Comparison of ENCODE assay signal across 24 cellular contexts in genomic region chr21:33892853-33893252, GRCh38. TPM values are rescaled to one million over a fixed set of nuclear protein-coding genes. Genes with fewer than 3 reads are reported as not detected.
DNase-seq lines count a peak whose midpoint lies in the region; ATAC-seq and TF ChIP-seq lines count a peak whose summit lies in the region.
"Had no signal": no experiment of that assay in that cellular context is flagged by ENCODE, and none has a peak within 500 bp of the region (broad histone marks: within the 10 kb centered on the region; RNA-seq: fewer than 3 reads in every experiment).

No MANE protein-coding gene starts in this region.

- no peak overlapping the region for H2BK5ac ChIP-seq in H9 (ENCODE audit: insufficient read length, low read length)

- H3K4me3 ChIP-seq in Panc1 (ENCODE audit: low read depth in 2 of 2, low read length in 2 of 2), result no peak overlapping the region
- H3K4me3 ChIP-seq: smooth muscle cell had no signal

- no peak overlapping the region for H4K8ac ChIP-seq in H9 (replicated peaks; ENCODE audit: insufficient read length, low read depth, low read length)

- H3K9me3 Mint-ChIP-seq in H9, result peaks cover 2 to 10% of the 10 kb centered on the region in 2 experiments; a peak in 2 of 5 replicates
- H3K9me3 Mint-ChIP-seq: natural killer cell treated with Interleukin-12 subunit alpha and Interleukin-12 subunit beta and Interleukin-15 and Interleukin-18, amount 100 ng/mL, for 72 hours had no signal

- H3K79me2 ChIP-seq in H9 (ENCODE audit: insufficient read depth, low read length), result no peaks in the 10 kb centered on the region

- TF ChIP-seq CTCF in H9 (conservative IDR thresholded peaks at IDR 0.05) (peak; percentile 69), Panc1 (IDR thresholded peaks at IDR 0.05) (no peak)

- in situ Hi-C loops in Panc1 (cut with HindIII; ENCODE audit: low pct_unique_long_range_greater_than_20kb, low sequenced_read_pairs), result no loop called here

- H3K9me3 ChIP-seq in H9 (ENCODE audit: control insufficient read depth, low read depth, low read length) (no peaks in the 10 kb centered on the region), Panc1 (ENCODE audit: control insufficient read depth, insufficient read depth, low read depth, low read length) (no peaks in the 10 kb centered on the region)
- H3K9me3 ChIP-seq: Caco-2 had no signal

- no peak overlapping the region for H4K91ac ChIP-seq in H9 (ENCODE audit: insufficient read length, low read depth, low read length)

- H2AK5ac ChIP-seq in H9 (ENCODE audit: insufficient read length, low read length), result no peak overlapping the region

- no peaks in the 10 kb centered on the region for H3K23me2 ChIP-seq in H9 (ENCODE audit: insufficient read length, low read depth, low read length, poor library complexity, severe bottlenecking)

- no peak overlapping the region for H3K27ac ChIP-seq in H9 (ENCODE audit: insufficient read length, low read depth, low read length)
- H3K27ac ChIP-seq in Panc1 (ENCODE audit: low read length), result no peak overlapping the region
- H3K27ac ChIP-seq: HL-60, KMS-11 had no signal

- H3K27me3 Mint-ChIP-seq in H9 (ENCODE audit: low read depth), result peaks cover 5% of the 10 kb centered on the region

- no peak overlapping the region for H3K56ac ChIP-seq in H9 (ENCODE audit: insufficient read length, low read depth, low read length)

- WGBS in H9 (ENCODE audit: extremely low coverage, insufficient read length, low lambda C conversion rate), result no CpG with 5 or more reads among the region's 8 CpGs

- no peak overlapping the region for H3T11ph ChIP-seq in H9 (ENCODE audit: low read length)

- H2BK120ac ChIP-seq in H9 (ENCODE audit: low read depth, low read length, poor library complexity, severe bottlenecking), result no peak overlapping the region

- H3K36me3 ChIP-seq in Panc1 (ENCODE audit: control insufficient read depth, insufficient read depth, low read length), result no peaks in the 10 kb centered on the region

- no peak overlapping the region for H2AFZ ChIP-seq in H9 (ENCODE audit: low read length)

- H3K9ac ChIP-seq in H9 (ENCODE audit: extremely low read depth, insufficient read length, low read length), result no peak overlapping the region
- H3K9ac ChIP-seq: KMS-11 had no signal

- no TSS peak for BruUV-seq in Panc1 (replicated peaks; lab: Mats Ljungman, UMichigan)

- H3K27me3 ChIP-seq in H9 (ENCODE audit: insufficient read depth, low read length) (no peaks in the 10 kb centered on the region), Panc1 (ENCODE audit: control insufficient read depth, insufficient read depth, low read length) (no peaks in the 10 kb centered on the region)

- POLR2A ChIA-PET in Panc1 (lab: Charles Lee), result no interaction called here

- CTCF ChIA-PET in Panc1 (lab: Charles Lee), result no interaction called here

- DNase-seq in ELR (ENCODE audit: low read depth), result peak; percentile 39
- DNase-seq in H9, result peak; percentile 90
- no peak for DNase-seq in Panc1 (ENCODE audit: low read depth, low spot score)
- peak; percentile 63 for DNase-seq in iPS DF 19.7 (ENCODE audit: low read depth, low spot score)
- no peak for DNase-seq in dermis blood vessel endothelial cell
- no peak for DNase-seq in NCI-H2171 (lab: John Stamatoyannopoulos, UW)
- DNase-seq in LoVo (ENCODE audit: low spot score), result no peak
- DNase-seq: activated CD4-positive, alpha-beta T cell treated with anti-CD3 and anti-CD28 coated beads, Interleukin-2, amount 50 U/mL, for 4 hours; amniotic stem cell; effector CD8-positive, alpha-beta T cell; kidney glomerular epithelial cell; mesenchymal stem cell; NCI-H1092 treated with DMSO at 0.1 percent for 48 hours; NCI-H2107; NCI-H748 treated with DMSO at 0.1 percent for 48 hours; RPMI8226; stimulated activated CD8-positive, alpha-beta memory T cell treated with anti-CD3 and anti-CD28 coated beads, Interleukin-4, amount 100 ng/mL, for 48 hours; SW 1271 had no signal

- intact Hi-C loops in Panc1 (cut with micrococcal nuclease; ENCODE audit: unreplicated experiment), result no loop called here

- H3K27ac Mint-ChIP-seq in H9, result no peak overlapping the region
- H3K27ac Mint-ChIP-seq: natural killer cell treated with Interleukin-12 subunit alpha and Interleukin-12 subunit beta and Interleukin-15 and Interleukin-18, amount 100 ng/mL, for 72 hours had no signal

- no peaks in the 10 kb centered on the region; the same call in none of the 2 replicates for H3K4me1 ChIP-seq in H9 (ENCODE audit: insufficient read depth, low read length)
- no peaks in the 10 kb centered on the region; the same call in 1 of the 2 replicates for H3K4me1 ChIP-seq in Panc1 (ENCODE audit: control insufficient read depth, insufficient read depth, low read length)
- H3K4me1 ChIP-seq: Caco-2 had no signal

- no peak overlapping the region for H3K14ac ChIP-seq in H9 (ENCODE audit: insufficient read depth, low read length)

- no peak overlapping the region for H3K4ac ChIP-seq in H9 (ENCODE audit: low read depth, low read length)

- no peak overlapping the region for H4K5ac ChIP-seq in H9 (ENCODE audit: insufficient read length, low read depth, low read length)

- no peak overlapping the region for H2BK15ac ChIP-seq in H9 (ENCODE audit: low read depth, low read length)

- H2BK12ac ChIP-seq in H9 (ENCODE audit: insufficient read length, low read depth, low read length), result no peak overlapping the region

- no peaks in the 10 kb centered on the region for H3K36me3 Mint-ChIP-seq in H9 (ENCODE audit: insufficient read depth in 1 of 3, low read depth in 3 of 3)
- H3K36me3 Mint-ChIP-seq: natural killer cell treated with Interleukin-12 subunit alpha and Interleukin-12 subunit beta and Interleukin-15 and Interleukin-18, amount 100 ng/mL, for 72 hours had no signal

- H3K79me1 ChIP-seq in H9 (ENCODE audit: insufficient read depth, low read depth, low read length, poor library complexity, severe bottlenecking), result no peaks in the 10 kb centered on the region

- H4K20me1 ChIP-seq in H9 (ENCODE audit: control insufficient read depth, insufficient read depth, insufficient read length), result peaks cover 3% of the 10 kb centered on the region

- peaks cover 23 to 28% of the 10 kb centered on the region in 2 experiments for H3K4me1 Mint-ChIP-seq in H9

- no peak overlapping the region for H3K18ac ChIP-seq in H9 (ENCODE audit: insufficient read length, low read depth, low read length)

- no peak overlapping the region for H2BK20ac ChIP-seq in H9 (ENCODE audit: low read depth, low read length, poor library complexity, severe bottlenecking)

- no peak overlapping the region for H3K23ac ChIP-seq in H9 (ENCODE audit: insufficient read length, low read depth, low read length)

- peak; percentile 56; the same call in 1 of the 2 replicates for ATAC-seq in Panc1
- no peak for ATAC-seq in HG03139 (IDR thresholded peaks at IDR 0.05; ENCODE audit: unreplicated experiment)
- ATAC-seq: natural killer cell treated with Interleukin-12 subunit alpha and Interleukin-12 subunit beta and Interleukin-15 and Interleukin-18, amount 100 ng/mL, for 72 hours had no signal

- H3K4me3 Mint-ChIP-seq in H9, result no peak overlapping the region
- H3K4me3 Mint-ChIP-seq: natural killer cell treated with Interleukin-12 subunit alpha and Interleukin-12 subunit beta and Interleukin-15 and Interleukin-18, amount 100 ng/mL, for 72 hours had no signal

- H3K4me2 ChIP-seq in H9 (ENCODE audit: insufficient read depth, insufficient read length, low read length), result no peak overlapping the region
- H3K4me2 ChIP-seq: KMS-11, smooth muscle cell had no signal

RNA-seq across cellular contexts. Expression of gene ATP5PO, which starts 22.8 kb away (rescaled TPM):
- total RNA-seq in H9 (2021) (263 and 275 TPM in 2 replicates), Panc1 (2021; ENCODE audit: unreplicated experiment) (190 TPM), dermis blood vessel endothelial cell (125 and 193 TPM in 2 replicates)
- 219 TPM for polyA plus RNA-seq in Panc1 (2012; ENCODE audit: insufficient read length)

Comparison
In these comparisons a context has a peak if more than half of its experiments do, and no peak if none do; other contexts are left out.
1. DNase-seq: peak in ELR (single experiment), H9 (single experiment) and iPS DF 19.7 (single experiment); none in Panc1 (single experiment), dermis blood vessel endothelial cell (single experiment), NCI-H2171 (single experiment) and LoVo (single experiment).